2 cellular contexts compared by ENCODE assay signal in the genomic region with DNA sequence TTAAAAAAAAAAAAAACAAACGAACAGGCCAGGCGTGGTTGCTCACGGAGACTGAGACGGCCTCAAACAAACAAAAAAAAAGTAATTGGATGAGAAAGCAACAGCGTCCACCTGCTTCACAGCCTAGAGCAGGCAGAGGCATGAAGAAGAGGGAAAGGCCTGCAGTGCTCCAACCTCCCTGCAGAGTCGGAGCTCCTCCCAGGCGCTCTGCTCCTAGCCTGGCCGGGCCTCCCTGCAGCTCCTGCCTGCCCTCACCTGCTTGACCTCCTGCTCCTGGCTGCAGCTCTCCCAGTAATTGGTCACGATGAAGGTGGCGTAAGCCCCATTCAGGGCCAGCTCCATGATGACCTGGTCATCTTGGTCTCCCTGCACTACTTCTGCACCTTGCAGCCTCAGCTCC.
TF ChIP-seq lines count a peak whose summit lies in the region.

No MANE protein-coding gene starts in this region.

TF ChIP-seq in HepG2, 621 proteins besides CTCF, POLR2A, EP300 and RAD21:
- no peak for TF ChIP-seq NFYB (CRISPR knock-in tag; IDR thresholded peaks at IDR 0.05)
- peak; percentile 90 for TF ChIP-seq ZNF263 (CRISPR knock-in tag; IDR thresholded peaks at IDR 0.05)
- no peak for TF ChIP-seq RAD51 (IDR thresholded peaks at IDR 0.05; ENCODE audit: borderline replicate concordance)
- TF ChIP-seq, protein P1, sequence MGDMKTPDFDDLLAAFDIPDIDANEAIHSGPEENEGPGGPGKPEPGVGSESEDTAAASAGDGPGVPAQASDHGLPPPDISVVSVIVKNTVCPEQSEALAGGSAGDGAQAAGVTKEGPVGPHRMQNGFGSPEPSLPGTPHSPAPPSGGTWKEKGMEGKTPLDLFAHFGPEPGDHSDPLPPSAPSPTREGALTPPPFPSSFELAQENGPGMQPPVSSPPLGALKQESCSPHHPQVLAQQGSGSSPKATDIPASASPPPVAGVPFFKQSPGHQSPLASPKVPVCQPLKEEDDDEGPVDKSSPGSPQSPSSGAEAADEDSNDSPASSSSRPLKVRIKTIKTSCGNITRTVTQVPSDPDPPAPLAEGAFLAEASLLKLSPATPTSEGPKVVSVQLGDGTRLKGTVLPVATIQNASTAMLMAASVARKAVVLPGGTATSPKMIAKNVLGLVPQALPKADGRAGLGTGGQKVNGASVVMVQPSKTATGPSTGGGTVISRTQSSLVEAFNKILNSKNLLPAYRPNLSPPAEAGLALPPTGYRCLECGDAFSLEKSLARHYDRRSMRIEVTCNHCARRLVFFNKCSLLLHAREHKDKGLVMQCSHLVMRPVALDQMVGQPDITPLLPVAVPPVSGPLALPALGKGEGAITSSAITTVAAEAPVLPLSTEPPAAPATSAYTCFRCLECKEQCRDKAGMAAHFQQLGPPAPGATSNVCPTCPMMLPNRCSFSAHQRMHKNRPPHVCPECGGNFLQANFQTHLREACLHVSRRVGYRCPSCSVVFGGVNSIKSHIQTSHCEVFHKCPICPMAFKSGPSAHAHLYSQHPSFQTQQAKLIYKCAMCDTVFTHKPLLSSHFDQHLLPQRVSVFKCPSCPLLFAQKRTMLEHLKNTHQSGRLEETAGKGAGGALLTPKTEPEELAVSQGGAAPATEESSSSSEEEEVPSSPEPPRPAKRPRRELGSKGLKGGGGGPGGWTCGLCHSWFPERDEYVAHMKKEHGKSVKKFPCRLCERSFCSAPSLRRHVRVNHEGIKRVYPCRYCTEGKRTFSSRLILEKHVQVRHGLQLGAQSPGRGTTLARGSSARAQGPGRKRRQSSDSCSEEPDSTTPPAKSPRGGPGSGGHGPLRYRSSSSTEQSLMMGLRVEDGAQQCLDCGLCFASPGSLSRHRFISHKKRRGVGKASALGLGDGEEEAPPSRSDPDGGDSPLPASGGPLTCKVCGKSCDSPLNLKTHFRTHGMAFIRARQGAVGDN (CRISPR knock-in tag; IDR thresholded peaks at IDR 0.05), result 0 out of 2 replicates have a peak, but pooled peaks have one; percentile 20
- no peak for TF ChIP-seq CAMTA2 (CRISPR knock-in tag; IDR thresholded peaks at IDR 0.05; ENCODE audit: borderline replicate concordance)

TF ChIP-seq in IMR-90, 13 proteins besides CTCF, POLR2A, EP300 and RAD21:
- TF ChIP-seq MAZ (IDR thresholded peaks at IDR 0.05; ENCODE audit: borderline replicate concordance, low read depth, low read length), result no peak
- TF ChIP-seq, protein P2, sequence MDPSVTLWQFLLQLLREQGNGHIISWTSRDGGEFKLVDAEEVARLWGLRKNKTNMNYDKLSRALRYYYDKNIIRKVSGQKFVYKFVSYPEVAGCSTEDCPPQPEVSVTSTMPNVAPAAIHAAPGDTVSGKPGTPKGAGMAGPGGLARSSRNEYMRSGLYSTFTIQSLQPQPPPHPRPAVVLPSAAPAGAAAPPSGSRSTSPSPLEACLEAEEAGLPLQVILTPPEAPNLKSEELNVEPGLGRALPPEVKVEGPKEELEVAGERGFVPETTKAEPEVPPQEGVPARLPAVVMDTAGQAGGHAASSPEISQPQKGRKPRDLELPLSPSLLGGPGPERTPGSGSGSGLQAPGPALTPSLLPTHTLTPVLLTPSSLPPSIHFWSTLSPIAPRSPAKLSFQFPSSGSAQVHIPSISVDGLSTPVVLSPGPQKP (IDR thresholded peaks at IDR 0.05; ENCODE audit: borderline replicate concordance, low read depth, low read length), result no peak
- no peak for TF ChIP-seq RFX5 (IDR thresholded peaks at IDR 0.05; ENCODE audit: low read depth, low read length)
- TF ChIP-seq MXI1 (IDR thresholded peaks at IDR 0.05; ENCODE audit: borderline replicate concordance, low read depth, low read length), result no peak
- TF ChIP-seq, protein P3, sequence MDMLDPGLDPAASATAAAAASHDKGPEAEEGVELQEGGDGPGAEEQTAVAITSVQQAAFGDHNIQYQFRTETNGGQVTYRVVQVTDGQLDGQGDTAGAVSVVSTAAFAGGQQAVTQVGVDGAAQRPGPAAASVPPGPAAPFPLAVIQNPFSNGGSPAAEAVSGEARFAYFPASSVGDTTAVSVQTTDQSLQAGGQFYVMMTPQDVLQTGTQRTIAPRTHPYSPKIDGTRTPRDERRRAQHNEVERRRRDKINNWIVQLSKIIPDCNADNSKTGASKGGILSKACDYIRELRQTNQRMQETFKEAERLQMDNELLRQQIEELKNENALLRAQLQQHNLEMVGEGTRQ (IDR thresholded peaks at IDR 0.05; ENCODE audit: low read depth, low read length), result no peak
- no peak for TF ChIP-seq NFE2L2 (IDR thresholded peaks at IDR 0.05; ENCODE audit: low read depth, low read length)
- TF ChIP-seq RCOR1 (IDR thresholded peaks at IDR 0.05; ENCODE audit: insufficient replicate concordance, low read length), result no peak
- TF ChIP-seq BHLHE40 (IDR thresholded peaks at IDR 0.05; ENCODE audit: low read depth, low read length), result no peak
- no peak for TF ChIP-seq CHD1 (IDR thresholded peaks at IDR 0.05; ENCODE audit: low read depth, low read length)
- TF ChIP-seq CEBPB (IDR thresholded peaks at IDR 0.05; ENCODE audit: low read depth, low read length), result no peak
- no peak for TF ChIP-seq FOS (IDR thresholded peaks at IDR 0.05; ENCODE audit: low read depth, low read length)
- TF ChIP-seq SMC3 (IDR thresholded peaks at IDR 0.05; ENCODE audit: low read depth, low read length), result no peak
